Comparison of ENCODE assay signal across 1 cellular context in the genomic region with DNA sequence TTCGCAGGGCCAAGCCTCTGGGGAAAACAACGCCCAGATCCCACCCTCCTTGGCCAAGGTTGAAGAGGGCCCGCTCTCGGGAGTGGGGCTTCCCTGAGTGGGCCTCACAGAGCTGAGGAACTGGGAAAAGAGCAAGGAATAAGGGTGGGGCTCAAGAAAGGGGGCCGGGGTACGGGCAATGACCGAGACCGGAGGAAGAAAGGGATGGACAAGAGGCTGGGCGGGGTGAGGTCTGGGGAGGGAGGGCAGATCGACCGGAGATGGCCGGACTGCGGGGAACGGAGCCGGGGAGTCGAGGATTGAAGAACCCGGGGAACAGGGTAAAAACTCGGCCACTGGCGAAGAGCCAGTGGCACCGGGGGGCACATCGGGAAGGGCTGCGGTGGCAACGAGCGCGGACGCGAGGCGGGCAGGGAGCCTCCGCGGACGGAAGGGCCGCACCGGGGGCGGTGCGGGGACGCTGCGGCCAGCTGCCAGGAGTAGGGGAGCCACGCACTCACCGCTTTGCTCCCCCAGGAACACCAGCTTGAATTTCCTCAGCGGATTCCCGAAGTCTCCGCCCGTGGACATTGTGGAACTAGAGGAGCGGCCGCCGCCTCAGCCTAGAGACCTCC.
TF ChIP-seq lines count a peak whose summit lies in the region.

No MANE protein-coding gene starts in this region.

TF ChIP-seq in K562, 482 proteins besides CTCF, POLR2A, EP300 and RAD21 (continues in another document):
- TF ChIP-seq, protein P1, sequence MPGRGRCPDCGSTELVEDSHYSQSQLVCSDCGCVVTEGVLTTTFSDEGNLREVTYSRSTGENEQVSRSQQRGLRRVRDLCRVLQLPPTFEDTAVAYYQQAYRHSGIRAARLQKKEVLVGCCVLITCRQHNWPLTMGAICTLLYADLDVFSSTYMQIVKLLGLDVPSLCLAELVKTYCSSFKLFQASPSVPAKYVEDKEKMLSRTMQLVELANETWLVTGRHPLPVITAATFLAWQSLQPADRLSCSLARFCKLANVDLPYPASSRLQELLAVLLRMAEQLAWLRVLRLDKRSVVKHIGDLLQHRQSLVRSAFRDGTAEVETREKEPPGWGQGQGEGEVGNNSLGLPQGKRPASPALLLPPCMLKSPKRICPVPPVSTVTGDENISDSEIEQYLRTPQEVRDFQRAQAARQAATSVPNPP (IDR thresholded peaks at IDR 0.05; ENCODE audit: borderline replicate concordance, insufficient read depth, insufficient read length), result no peak
- TF ChIP-seq ETV6 (IDR thresholded peaks at IDR 0.05; ENCODE audit: borderline replicate concordance in 1 of 2, low read depth in 2 of 2, low read length in 1 of 2) (no peak), ETV6 (CRISPR knock-in tag; IDR thresholded peaks at IDR 0.05; ENCODE audit: borderline replicate concordance) (no peak), ZNF134 (CRISPR knock-in tag; conservative IDR thresholded peaks at IDR 0.05) (no peak), ETV1 (tag; conservative IDR thresholded peaks at IDR 0.05; ENCODE audit: low read depth) (0 out of 2 replicates have a peak, but pooled peaks have one; percentile 15), CCNT2 (IDR thresholded peaks at IDR 0.05; ENCODE audit: borderline replicate concordance, extremely low read depth, insufficient read length, low read depth, low read length) (peak; percentile 18), MCM5 (IDR thresholded peaks at IDR 0.05; ENCODE audit: low read depth) (no peak), NCOR1 (IDR thresholded peaks at IDR 0.05) (no peak), KDM1A (IDR thresholded peaks at IDR 0.05) (0 out of 4 replicates have a peak, but pooled peaks of 1 of the 2 experiments have one; percentile 21), ZC3H11A (IDR thresholded peaks at IDR 0.05; ENCODE audit: low read depth, low read length) (no peak), COPS2 (conservative IDR thresholded peaks at IDR 0.05) (no peak), EGR1 (conservative IDR thresholded peaks at IDR 0.05) (0 out of 2 replicates have a peak, but pooled peaks have one; percentile 22), KHSRP (IDR thresholded peaks at IDR 0.05) (no peak), FIP1L1 (IDR thresholded peaks at IDR 0.05; ENCODE audit: low read depth, low read length, poor library complexity, severe bottlenecking) (peak; percentile 12), FOXK1 (CRISPR knock-in tag; IDR thresholded peaks at IDR 0.05; ENCODE audit: borderline replicate concordance) (0 out of 2 replicates have a peak, but pooled peaks have one; percentile 86), SP1 (CRISPR knock-in tag; IDR thresholded peaks at IDR 0.05) (peak; percentile 12; the same call in 1 of the 2 replicates), ZFP30 (CRISPR knock-in tag; IDR thresholded peaks at IDR 0.05; ENCODE audit: borderline replicate concordance) (no peak), CEBPG (CRISPR knock-in tag; IDR thresholded peaks at IDR 0.05) (peak; percentile 6; the same call in 1 of the 2 replicates), CEBPG (tag; conservative IDR thresholded peaks at IDR 0.05 in 1 of 2, IDR thresholded peaks at IDR 0.05 in 1 of 2) (no peak), ZNF224 (CRISPR knock-in tag; IDR thresholded peaks at IDR 0.05) (no peak), KAT7 (CRISPR knock-in tag; IDR thresholded peaks at IDR 0.05; ENCODE audit: borderline replicate concordance) (no peak), YY1 (IDR thresholded peaks at IDR 0.05; ENCODE audit: borderline replicate concordance in 1 of 3, control insufficient read depth in 1 of 3, extremely low read depth in 1 of 3, insufficient read depth in 3 of 3, insufficient read length in 1 of 3, insufficient replicate concordance in 2 of 3, low read depth in 1 of 3, low read length in 2 of 3) (peak in 1 of 3 experiments; percentile 13), PYGO2 (tag; IDR thresholded peaks at IDR 0.05) (no peak), RBFOX2 (IDR thresholded peaks at IDR 0.05; ENCODE audit: low read depth, low read length) (no peak), EZH2 (IDR thresholded peaks at IDR 0.05; ENCODE audit: borderline replicate concordance, low read depth, low read length) (no peak), SRSF9 (IDR thresholded peaks at IDR 0.05; ENCODE audit: borderline replicate concordance, low read depth, low read length) (no peak), KLF1 (tag; IDR thresholded peaks at IDR 0.05) (no peak), MAZ (CRISPR knock-in tag; conservative IDR thresholded peaks at IDR 0.05 in 1 of 2, IDR thresholded peaks at IDR 0.05 in 1 of 2) (peak; percentile 10 to 53; a peak in 3 of 4 replicates), CREM (IDR thresholded peaks at IDR 0.05; ENCODE audit: low read depth) (no peak), ZNF699 (CRISPR knock-in tag; IDR thresholded peaks at IDR 0.05; ENCODE audit: insufficient replicate concordance) (no peak), GATA2 (CRISPR knock-in tag; IDR thresholded peaks at IDR 0.05) (no peak), ZNF41 (CRISPR knock-in tag; conservative IDR thresholded peaks at IDR 0.05) (no peak), PCBP2 (IDR thresholded peaks at IDR 0.05; ENCODE audit: low read depth, low read length, poor library complexity, severe bottlenecking) (no peak), ZNF232 (CRISPR knock-in tag; IDR thresholded peaks at IDR 0.05) (0 out of 2 replicates have a peak, but pooled peaks have one; percentile 81), MTA1 (IDR thresholded peaks at IDR 0.05; ENCODE audit: borderline replicate concordance) (no peak), FUS (optimal IDR thresholded peaks at IDR 0.05; ENCODE audit: low read depth, low read length) (no peak), RAD51 (IDR thresholded peaks at IDR 0.05; ENCODE audit: borderline replicate concordance, low read depth) (no peak), POLR2H (tag; IDR thresholded peaks at IDR 0.05; ENCODE audit: low read depth) (no peak), RBBP5 (IDR thresholded peaks at IDR 0.05; ENCODE audit: borderline replicate concordance, insufficient read depth, low read length, poor library complexity, severe bottlenecking) (peak; percentile 78), ZNF143 (CRISPR knock-in tag; IDR thresholded peaks at IDR 0.05) (no peak), HEY1 (CRISPR knock-in tag; IDR thresholded peaks at IDR 0.05; ENCODE audit: borderline replicate concordance) (no peak)
- TF ChIP-seq, protein P2, sequence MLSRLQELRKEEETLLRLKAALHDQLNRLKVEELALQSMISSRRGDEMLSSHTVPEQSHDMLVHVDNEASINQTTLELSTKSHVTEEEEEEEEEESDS (CRISPR knock-in tag; IDR thresholded peaks at IDR 0.05), result no peak
- TF ChIP-seq, protein P3, sequence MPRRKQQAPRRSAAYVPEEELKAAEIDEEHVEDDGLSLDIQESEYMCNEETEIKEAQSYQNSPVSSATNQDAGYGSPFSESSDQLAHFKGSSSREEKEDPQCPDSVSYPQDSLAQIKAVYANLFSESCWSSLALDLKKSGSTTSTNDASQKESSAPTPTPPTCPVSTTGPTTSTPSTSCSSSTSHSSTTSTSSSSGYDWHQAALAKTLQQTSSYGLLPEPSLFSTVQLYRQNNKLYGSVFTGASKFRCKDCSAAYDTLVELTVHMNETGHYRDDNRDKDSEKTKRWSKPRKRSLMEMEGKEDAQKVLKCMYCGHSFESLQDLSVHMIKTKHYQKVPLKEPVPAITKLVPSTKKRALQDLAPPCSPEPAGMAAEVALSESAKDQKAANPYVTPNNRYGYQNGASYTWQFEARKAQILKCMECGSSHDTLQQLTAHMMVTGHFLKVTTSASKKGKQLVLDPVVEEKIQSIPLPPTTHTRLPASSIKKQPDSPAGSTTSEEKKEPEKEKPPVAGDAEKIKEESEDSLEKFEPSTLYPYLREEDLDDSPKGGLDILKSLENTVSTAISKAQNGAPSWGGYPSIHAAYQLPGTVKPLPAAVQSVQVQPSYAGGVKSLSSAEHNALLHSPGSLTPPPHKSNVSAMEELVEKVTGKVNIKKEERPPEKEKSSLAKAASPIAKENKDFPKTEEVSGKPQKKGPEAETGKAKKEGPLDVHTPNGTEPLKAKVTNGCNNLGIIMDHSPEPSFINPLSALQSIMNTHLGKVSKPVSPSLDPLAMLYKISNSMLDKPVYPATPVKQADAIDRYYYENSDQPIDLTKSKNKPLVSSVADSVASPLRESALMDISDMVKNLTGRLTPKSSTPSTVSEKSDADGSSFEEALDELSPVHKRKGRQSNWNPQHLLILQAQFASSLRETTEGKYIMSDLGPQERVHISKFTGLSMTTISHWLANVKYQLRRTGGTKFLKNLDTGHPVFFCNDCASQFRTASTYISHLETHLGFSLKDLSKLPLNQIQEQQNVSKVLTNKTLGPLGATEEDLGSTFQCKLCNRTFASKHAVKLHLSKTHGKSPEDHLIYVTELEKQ (CRISPR knock-in tag; IDR thresholded peaks at IDR 0.05), result no peak
- TF ChIP-seq, protein P4, sequence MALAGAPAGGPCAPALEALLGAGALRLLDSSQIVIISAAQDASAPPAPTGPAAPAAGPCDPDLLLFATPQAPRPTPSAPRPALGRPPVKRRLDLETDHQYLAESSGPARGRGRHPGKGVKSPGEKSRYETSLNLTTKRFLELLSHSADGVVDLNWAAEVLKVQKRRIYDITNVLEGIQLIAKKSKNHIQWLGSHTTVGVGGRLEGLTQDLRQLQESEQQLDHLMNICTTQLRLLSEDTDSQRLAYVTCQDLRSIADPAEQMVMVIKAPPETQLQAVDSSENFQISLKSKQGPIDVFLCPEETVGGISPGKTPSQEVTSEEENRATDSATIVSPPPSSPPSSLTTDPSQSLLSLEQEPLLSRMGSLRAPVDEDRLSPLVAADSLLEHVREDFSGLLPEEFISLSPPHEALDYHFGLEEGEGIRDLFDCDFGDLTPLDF (CRISPR knock-in tag; IDR thresholded peaks at IDR 0.05), result no peak
- TF ChIP-seq, protein P5, sequence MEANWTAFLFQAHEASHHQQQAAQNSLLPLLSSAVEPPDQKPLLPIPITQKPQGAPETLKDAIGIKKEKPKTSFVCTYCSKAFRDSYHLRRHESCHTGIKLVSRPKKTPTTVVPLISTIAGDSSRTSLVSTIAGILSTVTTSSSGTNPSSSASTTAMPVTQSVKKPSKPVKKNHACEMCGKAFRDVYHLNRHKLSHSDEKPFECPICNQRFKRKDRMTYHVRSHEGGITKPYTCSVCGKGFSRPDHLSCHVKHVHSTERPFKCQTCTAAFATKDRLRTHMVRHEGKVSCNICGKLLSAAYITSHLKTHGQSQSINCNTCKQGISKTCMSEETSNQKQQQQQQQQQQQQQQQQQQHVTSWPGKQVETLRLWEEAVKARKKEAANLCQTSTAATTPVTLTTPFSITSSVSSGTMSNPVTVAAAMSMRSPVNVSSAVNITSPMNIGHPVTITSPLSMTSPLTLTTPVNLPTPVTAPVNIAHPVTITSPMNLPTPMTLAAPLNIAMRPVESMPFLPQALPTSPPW (CRISPR knock-in tag; IDR thresholded peaks at IDR 0.05), result peak; percentile 3; the same call in 1 of the 2 replicates
- TF ChIP-seq, protein P6, sequence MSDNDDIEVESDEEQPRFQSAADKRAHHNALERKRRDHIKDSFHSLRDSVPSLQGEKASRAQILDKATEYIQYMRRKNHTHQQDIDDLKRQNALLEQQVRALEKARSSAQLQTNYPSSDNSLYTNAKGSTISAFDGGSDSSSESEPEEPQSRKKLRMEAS (CRISPR knock-in tag; IDR thresholded peaks at IDR 0.05), result 0 out of 2 replicates have a peak, but pooled peaks have one; percentile 40
- TF ChIP-seq, protein P7, sequence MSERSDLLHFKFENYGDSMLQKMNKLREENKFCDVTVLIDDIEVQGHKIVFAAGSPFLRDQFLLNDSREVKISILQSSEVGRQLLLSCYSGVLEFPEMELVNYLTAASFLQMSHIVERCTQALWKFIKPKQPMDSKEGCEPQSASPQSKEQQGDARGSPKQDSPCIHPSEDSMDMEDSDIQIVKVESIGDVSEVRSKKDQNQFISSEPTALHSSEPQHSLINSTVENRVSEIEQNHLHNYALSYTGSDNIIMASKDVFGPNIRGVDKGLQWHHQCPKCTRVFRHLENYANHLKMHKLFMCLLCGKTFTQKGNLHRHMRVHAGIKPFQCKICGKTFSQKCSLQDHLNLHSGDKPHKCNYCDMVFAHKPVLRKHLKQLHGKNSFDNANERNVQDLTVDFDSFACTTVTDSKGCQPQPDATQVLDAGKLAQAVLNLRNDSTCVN (CRISPR knock-in tag; IDR thresholded peaks at IDR 0.05), result no peak
- TF ChIP-seq, protein P8, sequence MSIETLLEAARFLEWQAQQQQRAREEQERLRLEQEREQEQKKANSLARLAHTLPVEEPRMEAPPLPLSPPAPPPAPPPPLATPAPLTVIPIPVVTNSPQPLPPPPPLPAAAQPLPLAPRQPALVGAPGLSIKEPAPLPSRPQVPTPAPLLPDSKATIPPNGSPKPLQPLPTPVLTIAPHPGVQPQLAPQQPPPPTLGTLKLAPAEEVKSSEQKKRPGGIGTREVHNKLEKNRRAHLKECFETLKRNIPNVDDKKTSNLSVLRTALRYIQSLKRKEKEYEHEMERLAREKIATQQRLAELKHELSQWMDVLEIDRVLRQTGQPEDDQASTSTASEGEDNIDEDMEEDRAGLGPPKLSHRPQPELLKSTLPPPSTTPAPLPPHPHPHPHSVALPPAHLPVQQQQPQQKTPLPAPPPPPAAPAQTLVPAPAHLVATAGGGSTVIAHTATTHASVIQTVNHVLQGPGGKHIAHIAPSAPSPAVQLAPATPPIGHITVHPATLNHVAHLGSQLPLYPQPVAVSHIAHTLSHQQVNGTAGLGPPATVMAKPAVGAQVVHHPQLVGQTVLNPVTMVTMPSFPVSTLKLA (conservative IDR thresholded peaks at IDR 0.05), result 0 out of 4 replicates have a peak, but pooled peaks of 1 of the 2 experiments have one; percentile 30
- TF ChIP-seq, protein P9, sequence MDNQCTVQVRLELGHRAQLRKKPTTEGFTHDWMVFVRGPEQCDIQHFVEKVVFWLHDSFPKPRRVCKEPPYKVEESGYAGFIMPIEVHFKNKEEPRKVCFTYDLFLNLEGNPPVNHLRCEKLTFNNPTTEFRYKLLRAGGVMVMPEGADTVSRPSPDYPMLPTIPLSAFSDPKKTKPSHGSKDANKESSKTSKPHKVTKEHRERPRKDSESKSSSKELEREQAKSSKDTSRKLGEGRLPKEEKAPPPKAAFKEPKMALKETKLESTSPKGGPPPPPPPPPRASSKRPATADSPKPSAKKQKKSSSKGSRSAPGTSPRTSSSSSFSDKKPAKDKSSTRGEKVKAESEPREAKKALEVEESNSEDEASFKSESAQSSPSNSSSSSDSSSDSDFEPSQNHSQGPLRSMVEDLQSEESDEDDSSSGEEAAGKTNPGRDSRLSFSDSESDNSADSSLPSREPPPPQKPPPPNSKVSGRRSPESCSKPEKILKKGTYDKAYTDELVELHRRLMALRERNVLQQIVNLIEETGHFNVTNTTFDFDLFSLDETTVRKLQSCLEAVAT (IDR thresholded peaks at IDR 0.05), result no peak
- TF ChIP-seq, protein P10, sequence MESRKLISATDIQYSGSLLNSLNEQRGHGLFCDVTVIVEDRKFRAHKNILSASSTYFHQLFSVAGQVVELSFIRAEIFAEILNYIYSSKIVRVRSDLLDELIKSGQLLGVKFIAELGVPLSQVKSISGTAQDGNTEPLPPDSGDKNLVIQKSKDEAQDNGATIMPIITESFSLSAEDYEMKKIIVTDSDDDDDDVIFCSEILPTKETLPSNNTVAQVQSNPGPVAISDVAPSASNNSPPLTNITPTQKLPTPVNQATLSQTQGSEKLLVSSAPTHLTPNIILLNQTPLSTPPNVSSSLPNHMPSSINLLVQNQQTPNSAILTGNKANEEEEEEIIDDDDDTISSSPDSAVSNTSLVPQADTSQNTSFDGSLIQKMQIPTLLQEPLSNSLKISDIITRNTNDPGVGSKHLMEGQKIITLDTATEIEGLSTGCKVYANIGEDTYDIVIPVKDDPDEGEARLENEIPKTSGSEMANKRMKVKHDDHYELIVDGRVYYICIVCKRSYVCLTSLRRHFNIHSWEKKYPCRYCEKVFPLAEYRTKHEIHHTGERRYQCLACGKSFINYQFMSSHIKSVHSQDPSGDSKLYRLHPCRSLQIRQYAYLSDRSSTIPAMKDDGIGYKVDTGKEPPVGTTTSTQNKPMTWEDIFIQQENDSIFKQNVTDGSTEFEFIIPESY (CRISPR knock-in tag; IDR thresholded peaks at IDR 0.05), result peak; percentile 25; the same call in 1 of the 2 replicates
